ENCODE assay signal across 17 cellular contexts in genomic region chr12:88953029-88953586, GRCh38.
DNase-seq lines count a peak whose midpoint lies in the region; ATAC-seq and TF ChIP-seq lines count a peak whose summit lies in the region.
"Had no signal": no experiment of that assay in that cellular context is flagged by ENCODE, and none has a peak within 500 bp of the region (broad histone marks: within the 10 kb centered on the region; RNA-seq: fewer than 3 reads in every experiment).

No MANE protein-coding gene starts in this region.

- no peaks in the 10 kb centered on the region for H4K20me1 ChIP-seq in neural progenitor cell (ENCODE audit: low read depth)
- H4K20me1 ChIP-seq: BLaER1 had no signal

- peaks cover 24% of the 10 kb centered on the region for H3F3A ChIP-seq in neural progenitor cell (ENCODE audit: low read depth)

- H3K4me1 ChIP-seq in neural progenitor cell: peaks cover 52% of the 10 kb centered on the region
- H3K4me1 ChIP-seq in aorta (ENCODE audit: control insufficient read depth in 1 of 2, insufficient read depth in 2 of 2, low read length in 2 of 2): no peaks in the 10 kb centered on the region
- H3K4me1 ChIP-seq: BLaER1 had no signal

- H3K27ac ChIP-seq in neural progenitor cell: no peak overlapping the region
- H3K27ac ChIP-seq in aorta (ENCODE audit: low read depth in 1 of 2, low read length in 2 of 2): no peak overlapping the region
- H3K27ac ChIP-seq: 22Rv1, BLaER1, HL-60 had no signal

- no peak overlapping the region for H3K4me2 ChIP-seq in neural progenitor cell
- H3K4me2 ChIP-seq: BLaER1 had no signal

- no peak overlapping the region for H3K9ac ChIP-seq in neural progenitor cell
- H3K9ac ChIP-seq: BLaER1 had no signal

- H3K4me3 Mint-ChIP-seq in activated naive CD8-positive, alpha-beta T cell treated with anti-CD3 and anti-CD28 coated beads, Interleukin-2, amount 50 U/mL, for 24 hours: no peak overlapping the region
- no peak overlapping the region for H3K4me3 Mint-ChIP-seq in activated naive CD8-positive, alpha-beta T cell treated with anti-CD3 and anti-CD28 coated beads for 36 hours
- H3K4me3 Mint-ChIP-seq in neural progenitor cell: no peak overlapping the region
- H3K4me3 Mint-ChIP-seq: HFFc6 had no signal

- no peaks in the 10 kb centered on the region for H3K27me3 ChIP-seq in neural progenitor cell
- no peaks in the 10 kb centered on the region for H3K27me3 ChIP-seq in aorta (ENCODE audit: control insufficient read depth in 1 of 2, insufficient read depth in 2 of 2, low read length in 1 of 2)
- H3K27me3 ChIP-seq: BLaER1 had no signal

- H3K4me3 ChIP-seq in neural progenitor cell (no peak overlapping the region), aorta (ENCODE audit: low read length in 2 of 2) (no peak overlapping the region)
- H3K4me3 ChIP-seq: BLaER1, GM12878, HAP-1 had no signal

- DNase-seq in activated naive CD8-positive, alpha-beta T cell treated with anti-CD3 and anti-CD28 coated beads, Interleukin-2, amount 50 U/mL, for 24 hours: no peak
- DNase-seq in activated naive CD8-positive, alpha-beta T cell treated with anti-CD3 and anti-CD28 coated beads for 36 hours: no peak
- DNase-seq in left colon (no peak), neural progenitor cell (ENCODE audit: low spot score) (no peak), aorta (no peak), NCI-H2171 treated with DMSO at 0.1 percent for 48 hours (lab: John Stamatoyannopoulos, UW) (no peak)
- DNase-seq: AML-193, DMS79, GOT3 had no signal

- H2AFZ ChIP-seq in neural progenitor cell (replicated peaks): no peak overlapping the region

- 87 to 88% methylated on average over 9 of the region's 9 CpGs for WGBS in aorta, 2 donors

- intact Hi-C loops in left colon (cut with DNase I, micrococcal nuclease) (no loop called here), aorta (cut with DNase I) (no loop called here)

- H3K79me2 ChIP-seq in neural progenitor cell (ENCODE audit: low read depth): no peaks in the 10 kb centered on the region

- no peaks in the 10 kb centered on the region for H3K4me1 Mint-ChIP-seq in activated naive CD8-positive, alpha-beta T cell treated with anti-CD3 and anti-CD28 coated beads, Interleukin-2, amount 50 U/mL, for 24 hours
- no peaks in the 10 kb centered on the region for H3K4me1 Mint-ChIP-seq in activated naive CD8-positive, alpha-beta T cell treated with anti-CD3 and anti-CD28 coated beads for 36 hours
- H3K4me1 Mint-ChIP-seq in neural progenitor cell: peaks cover 38% of the 10 kb centered on the region

- H3K36me3 ChIP-seq in neural progenitor cell (no peaks in the 10 kb centered on the region), aorta (ENCODE audit: control insufficient read depth in 1 of 2, insufficient read depth in 2 of 2, low read length in 1 of 2) (no peaks in the 10 kb centered on the region)
- H3K36me3 ChIP-seq: BLaER1, HAP-1 had no signal

- no peaks in the 10 kb centered on the region for H3K9me3 Mint-ChIP-seq in activated naive CD8-positive, alpha-beta T cell treated with anti-CD3 and anti-CD28 coated beads, Interleukin-2, amount 50 U/mL, for 24 hours
- peaks cover 2% of the 10 kb centered on the region for H3K9me3 Mint-ChIP-seq in activated naive CD8-positive, alpha-beta T cell treated with anti-CD3 and anti-CD28 coated beads for 36 hours
- peaks cover 9% of the 10 kb centered on the region for H3K9me3 Mint-ChIP-seq in neural progenitor cell

- TF ChIP-seq CTCF in neural progenitor cell (IDR thresholded peaks at IDR 0.05): no peak

- H3K36me3 Mint-ChIP-seq in activated naive CD8-positive, alpha-beta T cell treated with anti-CD3 and anti-CD28 coated beads, Interleukin-2, amount 50 U/mL, for 24 hours (ENCODE audit: low read depth): no peaks in the 10 kb centered on the region
- H3K36me3 Mint-ChIP-seq in activated naive CD8-positive, alpha-beta T cell treated with anti-CD3 and anti-CD28 coated beads for 36 hours: no peaks in the 10 kb centered on the region
- H3K36me3 Mint-ChIP-seq in neural progenitor cell: no peaks in the 10 kb centered on the region

- no peak for ATAC-seq in activated naive CD8-positive, alpha-beta T cell treated with anti-CD3 and anti-CD28 coated beads, Interleukin-2, amount 50 U/mL, for 24 hours
- ATAC-seq in left colon (peak; percentile 62), aorta (ENCODE audit: low FRiP score) (peak; percentile 50), HG03520 (IDR thresholded peaks at IDR 0.05; ENCODE audit: unreplicated experiment) (no peak), GM18858 (IDR thresholded peaks at IDR 0.05; ENCODE audit: unreplicated experiment) (no peak)
- ATAC-seq: GM12878 had no signal

- H3K9me3 ChIP-seq in neural progenitor cell (ENCODE audit: low read depth) (no peaks in the 10 kb centered on the region), aorta (ENCODE audit: control insufficient read depth, low read length) (no peaks in the 10 kb centered on the region)
- H3K9me3 ChIP-seq: BLaER1, HAP-1 had no signal

- H3K27me3 Mint-ChIP-seq in activated naive CD8-positive, alpha-beta T cell treated with anti-CD3 and anti-CD28 coated beads, Interleukin-2, amount 50 U/mL, for 24 hours: no peaks in the 10 kb centered on the region
- no peaks in the 10 kb centered on the region for H3K27me3 Mint-ChIP-seq in activated naive CD8-positive, alpha-beta T cell treated with anti-CD3 and anti-CD28 coated beads for 36 hours
- peaks cover 5% of the 10 kb centered on the region for H3K27me3 Mint-ChIP-seq in neural progenitor cell (ENCODE audit: insufficient read depth, low read depth)

- H3K27ac Mint-ChIP-seq in activated naive CD8-positive, alpha-beta T cell treated with anti-CD3 and anti-CD28 coated beads, Interleukin-2, amount 50 U/mL, for 24 hours: peak overlapping the region; percentile 29
- no peak overlapping the region for H3K27ac Mint-ChIP-seq in activated naive CD8-positive, alpha-beta T cell treated with anti-CD3 and anti-CD28 coated beads for 36 hours
- H3K27ac Mint-ChIP-seq in neural progenitor cell: peak overlapping the region; percentile 70
- H3K27ac Mint-ChIP-seq: HFFc6 had no signal

Comparison
In these comparisons a context has a peak if more than half of its experiments do, and no peak if none do; other contexts are left out.
1. ATAC-seq: peak in left colon (single experiment) and aorta (single experiment); none in activated naive CD8-positive, alpha-beta T cell treated with anti-CD3 and anti-CD28 coated beads, Interleukin-2, amount 50 U/mL, for 24 hours (single experiment), HG03520 (single experiment) and GM18858 (single experiment).